ENCODE assay signal across 22 cellular contexts in the genomic region with DNA sequence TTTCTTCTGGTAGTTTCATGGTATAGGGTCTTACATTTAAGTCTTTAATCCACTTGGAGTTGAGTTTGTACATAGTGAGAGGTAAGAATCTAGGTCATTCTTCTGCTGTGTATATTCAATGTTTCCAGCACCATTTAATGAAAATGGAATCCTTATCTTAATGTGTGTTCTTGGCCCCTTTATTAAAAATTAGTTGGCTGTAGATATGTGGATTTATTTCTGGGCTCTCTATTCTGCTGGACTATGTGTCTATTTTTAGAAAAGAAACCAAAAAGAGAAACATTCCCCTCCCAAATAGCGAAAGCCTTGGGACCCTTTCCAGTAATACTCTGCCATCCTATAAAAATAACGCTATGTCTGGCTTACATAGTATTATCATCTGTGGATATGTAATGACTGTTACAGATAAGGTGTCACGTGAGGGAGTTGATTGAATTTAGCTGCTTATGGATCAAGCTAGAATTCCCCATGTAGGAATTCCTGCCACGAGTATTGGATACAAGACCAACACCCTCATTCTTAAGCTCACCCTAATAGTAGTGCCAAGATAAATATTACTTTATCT.
DNase-seq lines count a peak whose midpoint lies in the region; ATAC-seq and TF ChIP-seq lines count a peak whose summit lies in the region.
"Had no signal": no experiment of that assay in that cellular context is flagged by ENCODE, and none has a peak within 500 bp of the region (broad histone marks: within the 10 kb centered on the region; RNA-seq: fewer than 3 reads in every experiment).

No MANE protein-coding gene starts in this region.

- H3K4me1 ChIP-seq in smooth muscle cell (ENCODE audit: low read depth) = peaks cover 7% of the 10 kb centered on the region
- H3K4me1 ChIP-seq: A549, HAP-1 had no signal

- H3K4me3 Mint-ChIP-seq in activated CD8-positive, alpha-beta T cell treated with anti-CD3 and anti-CD28 coated beads, Interleukin-2, amount 10 ng/mL, durations not matched to agents 7 days and 5 days = no peak overlapping the region
- no peak overlapping the region for H3K4me3 Mint-ChIP-seq in osteocyte (ENCODE audit: unreplicated experiment)
- H3K4me3 Mint-ChIP-seq: CD4-positive, alpha-beta memory T cell; HFFc6 had no signal

- CTCF ChIA-PET in activated CD8-positive, alpha-beta T cell treated with anti-CD3 and anti-CD28 coated beads, Interleukin-2, amount 10 ng/mL, durations not matched to agents 7 days and 5 days (lab: Charles Lee) = no interaction called here

- H3K27ac ChIP-seq in smooth muscle cell (ENCODE audit: low read depth) = no peak overlapping the region
- H3K27ac ChIP-seq: A549 had no signal

- peak overlapping the region; percentile 8 for H3K4me2 ChIP-seq in smooth muscle cell
- H3K4me2 ChIP-seq: A549 had no signal

- POLR2A ChIA-PET in activated CD8-positive, alpha-beta T cell treated with anti-CD3 and anti-CD28 coated beads, Interleukin-2, amount 10 ng/mL, durations not matched to agents 7 days and 5 days (lab: Charles Lee) = no interaction called here

- H3K79me2 ChIP-seq in smooth muscle cell (ENCODE audit: low read depth) = no peaks in the 10 kb centered on the region

- no peak overlapping the region for H3K4me3 ChIP-seq in smooth muscle cell
- H3K4me3 ChIP-seq: A549, HAP-1 had no signal

- no peak overlapping the region for H3K27ac Mint-ChIP-seq in activated CD8-positive, alpha-beta T cell treated with anti-CD3 and anti-CD28 coated beads, Interleukin-2, amount 10 ng/mL, durations not matched to agents 7 days and 5 days
- no peak overlapping the region for H3K27ac Mint-ChIP-seq in osteocyte (ENCODE audit: unreplicated experiment)
- H3K27ac Mint-ChIP-seq: CD4-positive, alpha-beta memory T cell; HFFc6 had no signal

- H3K9ac ChIP-seq in smooth muscle cell (ENCODE audit: low read depth) = no peak overlapping the region

- no peaks in the 10 kb centered on the region for H3K36me3 ChIP-seq in smooth muscle cell (ENCODE audit: low read depth)
- H3K36me3 ChIP-seq: HAP-1 had no signal

- no peak for ATAC-seq in activated CD8-positive, alpha-beta T cell treated with anti-CD3 and anti-CD28 coated beads, Interleukin-2, amount 10 ng/mL, durations not matched to agents 7 days and 5 days
- no peak for ATAC-seq in HG03521 (IDR thresholded peaks at IDR 0.05; ENCODE audit: unreplicated experiment)
- ATAC-seq: A549 had no signal

- H3K27me3 Mint-ChIP-seq in activated CD8-positive, alpha-beta T cell treated with anti-CD3 and anti-CD28 coated beads, Interleukin-2, amount 10 ng/mL, durations not matched to agents 7 days and 5 days (ENCODE audit: low read depth) = no peaks in the 10 kb centered on the region
- H3K27me3 Mint-ChIP-seq in osteocyte (ENCODE audit: unreplicated experiment) = peaks cover 4% of the 10 kb centered on the region
- H3K27me3 Mint-ChIP-seq: CD4-positive, alpha-beta memory T cell had no signal

- TF ChIP-seq CTCF in smooth muscle cell (IDR thresholded peaks at IDR 0.05; ENCODE audit: borderline replicate concordance, insufficient read depth, poor library complexity, severe bottlenecking) (no peak), osteocyte (IDR thresholded peaks at IDR 0.05) (no peak)

- DNase-seq in SK-N-DZ (ENCODE audit: low spot score) = peak; percentile 51
- peak; percentile 1 for DNase-seq in amniotic epithelial cell (ENCODE audit: low read depth)
- peak; percentile 2 for DNase-seq in left kidney (ENCODE audit: low read depth, low spot score)
- no peak for DNase-seq in smooth muscle cell (lab: John Stamatoyannopoulos, UW; ENCODE audit: unreplicated experiment)
- DNase-seq in NCI-H1694 (lab: John Stamatoyannopoulos, UW) = no peak
- no peak for DNase-seq in activated CD8-positive, alpha-beta T cell treated with anti-CD3 and anti-CD28 coated beads, Interleukin-2, amount 10 ng/mL, durations not matched to agents 7 days and 5 days
- no peak for DNase-seq in osteocyte (ENCODE audit: extremely low spot score, unreplicated experiment)
- DNase-seq: 8988T; ACHN; AML-193; C1 segment of cervical spinal cord; Calu3; CD4-positive, alpha-beta memory T cell; COR-L47; DMS53; DMS79 treated with DMSO at 0.1 percent for 48 hours; GF-D8; GOT3; HFFc6 had no signal

- no peaks in the 10 kb centered on the region for H3K4me1 Mint-ChIP-seq in activated CD8-positive, alpha-beta T cell treated with anti-CD3 and anti-CD28 coated beads, Interleukin-2, amount 10 ng/mL, durations not matched to agents 7 days and 5 days (ENCODE audit: low read depth)
- no peaks in the 10 kb centered on the region for H3K4me1 Mint-ChIP-seq in osteocyte (ENCODE audit: unreplicated experiment)
- H3K4me1 Mint-ChIP-seq: CD4-positive, alpha-beta memory T cell had no signal

- no peaks in the 10 kb centered on the region for H3K36me3 Mint-ChIP-seq in activated CD8-positive, alpha-beta T cell treated with anti-CD3 and anti-CD28 coated beads, Interleukin-2, amount 10 ng/mL, durations not matched to agents 7 days and 5 days (ENCODE audit: low read depth)
- H3K36me3 Mint-ChIP-seq in osteocyte (ENCODE audit: unreplicated experiment) = no peaks in the 10 kb centered on the region
- H3K36me3 Mint-ChIP-seq: CD4-positive, alpha-beta memory T cell had no signal

- H3K9me3 Mint-ChIP-seq in activated CD8-positive, alpha-beta T cell treated with anti-CD3 and anti-CD28 coated beads, Interleukin-2, amount 10 ng/mL, durations not matched to agents 7 days and 5 days (ENCODE audit: insufficient read depth) = peaks cover 4% of the 10 kb centered on the region
- H3K9me3 Mint-ChIP-seq in osteocyte (ENCODE audit: unreplicated experiment) = no peaks in the 10 kb centered on the region

- H2AFZ ChIP-seq in smooth muscle cell (ENCODE audit: low read depth) = no peak overlapping the region

- whole genome bisulfite sequencing in smooth muscle cell (ENCODE audit: low lambda C conversion rate) = 41% methylated on average over 4 of the region's 4 CpGs

- H3F3A ChIP-seq in smooth muscle cell (ENCODE audit: low read depth) = no peaks in the 10 kb centered on the region

- H3K27me3 ChIP-seq in smooth muscle cell (ENCODE audit: low read depth) = no peaks in the 10 kb centered on the region

- H4K20me1 ChIP-seq in smooth muscle cell (ENCODE audit: low read depth) = no peaks in the 10 kb centered on the region

- H3K9me3 ChIP-seq in smooth muscle cell (replicated peaks; ENCODE audit: low read depth) = no peaks in the 10 kb centered on the region
- H3K9me3 ChIP-seq: A549, HAP-1 had no signal

Comparison
In these comparisons a context has a peak if more than half of its experiments do, and no peak if none do; other contexts are left out.
1. DNase-seq: peak in SK-N-DZ (single experiment), amniotic epithelial cell (single experiment) and left kidney (single experiment); none in smooth muscle cell (single experiment), NCI-H1694 (single experiment), activated CD8-positive, alpha-beta T cell treated with anti-CD3 and anti-CD28 coated beads, Interleukin-2, amount 10 ng/mL, durations not matched to agents 7 days and 5 days (single experiment) and osteocyte (single experiment).